Comparison of ENCODE assay signal across 1 cellular context in the genomic region with DNA sequence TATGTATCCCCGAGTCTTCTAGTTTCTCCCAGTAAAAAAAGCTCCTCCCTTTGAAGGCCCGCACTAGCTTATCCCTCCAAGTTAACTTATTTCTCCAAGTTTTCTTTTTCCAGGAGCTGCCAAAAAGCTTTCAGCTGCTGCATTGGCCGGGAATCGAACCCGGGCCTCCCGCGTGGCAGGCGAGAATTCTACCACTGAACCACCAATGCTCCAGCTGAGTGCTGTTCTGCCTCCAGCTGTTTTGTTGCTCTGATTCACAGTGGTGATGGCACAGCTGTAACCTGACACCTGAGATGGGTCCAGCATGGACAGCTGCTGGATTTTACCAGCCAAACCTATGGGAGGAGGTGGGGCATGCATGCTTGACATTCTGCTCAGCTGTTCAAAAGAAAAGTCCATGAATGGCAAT.
TF ChIP-seq lines count a peak whose summit lies in the region.

No MANE protein-coding gene starts in this region.

TF ChIP-seq in HepG2, 621 proteins besides CTCF, POLR2A, EP300 and RAD21 (continued from another document and continues in another):
- TF ChIP-seq, protein P1, sequence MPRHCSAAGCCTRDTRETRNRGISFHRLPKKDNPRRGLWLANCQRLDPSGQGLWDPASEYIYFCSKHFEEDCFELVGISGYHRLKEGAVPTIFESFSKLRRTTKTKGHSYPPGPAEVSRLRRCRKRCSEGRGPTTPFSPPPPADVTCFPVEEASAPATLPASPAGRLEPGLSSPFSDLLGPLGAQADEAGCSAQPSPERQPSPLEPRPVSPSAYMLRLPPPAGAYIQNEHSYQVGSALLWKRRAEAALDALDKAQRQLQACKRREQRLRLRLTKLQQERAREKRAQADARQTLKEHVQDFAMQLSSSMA (CRISPR knock-in tag; IDR thresholded peaks at IDR 0.05) = no peak
- TF ChIP-seq ZNF780A (CRISPR knock-in tag; IDR thresholded peaks at IDR 0.05) (no peak), ZNF337 (CRISPR knock-in tag; IDR thresholded peaks at IDR 0.05; ENCODE audit: borderline replicate concordance, low read depth) (no peak), PAX8 (CRISPR knock-in tag; IDR thresholded peaks at IDR 0.05; ENCODE audit: borderline replicate concordance) (no peak), KLF9 (CRISPR knock-in tag; IDR thresholded peaks at IDR 0.05; ENCODE audit: low read depth) (no peak), ZNF614 (CRISPR knock-in tag; IDR thresholded peaks at IDR 0.05; ENCODE audit: borderline replicate concordance) (peak; percentile 38; the same call in 1 of the 2 replicates), ZBTB42 (CRISPR knock-in tag; IDR thresholded peaks at IDR 0.05) (peak; percentile 96), MXD4 (CRISPR knock-in tag; IDR thresholded peaks at IDR 0.05) (no peak; the same call in 1 of the 2 replicates), TBP (CRISPR knock-in tag; IDR thresholded peaks at IDR 0.05) (no peak), KAT2B (IDR thresholded peaks at IDR 0.05; ENCODE audit: borderline replicate concordance, low read depth, low read length) (no peak), SOX13 (IDR thresholded peaks at IDR 0.05) (no peak), SOX13 (CRISPR knock-in tag; conservative IDR thresholded peaks at IDR 0.05 in 1 of 2, IDR thresholded peaks at IDR 0.05 in 1 of 2) (peak in 1 of 2 experiments; percentile 28; a peak in 1 of 4 replicates), U2AF2 (IDR thresholded peaks at IDR 0.05; ENCODE audit: low read depth, low read length) (no peak), JARID2 (CRISPR knock-in tag; IDR thresholded peaks at IDR 0.05; ENCODE audit: insufficient replicate concordance) (no peak), SMAD1 (CRISPR knock-in tag; IDR thresholded peaks at IDR 0.05; ENCODE audit: borderline replicate concordance, low read depth) (no peak), ZNF737 (CRISPR knock-in tag; IDR thresholded peaks at IDR 0.05; ENCODE audit: borderline replicate concordance) (no peak), PHF20 (CRISPR knock-in tag; IDR thresholded peaks at IDR 0.05) (no peak), HOXA3 (CRISPR knock-in tag; IDR thresholded peaks at IDR 0.05) (peak; percentile 58; the same call in 1 of the 2 replicates), ARNT2 (CRISPR knock-in tag; IDR thresholded peaks at IDR 0.05; ENCODE audit: low read depth) (0 out of 2 replicates have a peak, but pooled peaks have one; percentile 28), MTF2 (CRISPR knock-in tag; IDR thresholded peaks at IDR 0.05; ENCODE audit: borderline replicate concordance) (no peak), SAFB2 (CRISPR knock-in tag; IDR thresholded peaks at IDR 0.05; ENCODE audit: borderline replicate concordance, low read depth) (0 out of 2 replicates have a peak, but pooled peaks have one; percentile 25), ZNF605 (CRISPR knock-in tag; IDR thresholded peaks at IDR 0.05) (0 out of 2 replicates have a peak, but pooled peaks have one; percentile 25), ZNF7 (CRISPR knock-in tag; IDR thresholded peaks at IDR 0.05) (no peak), ZNF292 (CRISPR knock-in tag; IDR thresholded peaks at IDR 0.05; ENCODE audit: borderline replicate concordance, low read depth) (peak; percentile 29; the same call in 1 of the 2 replicates), ZBTB26 (CRISPR knock-in tag; IDR thresholded peaks at IDR 0.05; ENCODE audit: borderline replicate concordance) (no peak), ZNF891 (CRISPR knock-in tag; IDR thresholded peaks at IDR 0.05) (peak; percentile 68; the same call in 1 of the 2 replicates), NFRKB (IDR thresholded peaks at IDR 0.05) (no peak), ZSCAN12 (CRISPR knock-in tag; IDR thresholded peaks at IDR 0.05) (no peak), RNF2 (conservative IDR thresholded peaks at IDR 0.05; ENCODE audit: low read depth) (no peak), SIN3A (IDR thresholded peaks at IDR 0.05; ENCODE audit: borderline replicate concordance, low read depth, low read length) (peak; percentile 40; the same call in 1 of the 2 replicates), ZBTB43 (CRISPR knock-in tag; conservative IDR thresholded peaks at IDR 0.05) (no peak), SOX5 (CRISPR knock-in tag; IDR thresholded peaks at IDR 0.05; ENCODE audit: borderline replicate concordance) (no peak), MBD4 (IDR thresholded peaks at IDR 0.05; ENCODE audit: borderline replicate concordance, low read length) (no peak), RFX5 (IDR thresholded peaks at IDR 0.05; ENCODE audit: low read depth, low read length) (no peak), MBNL3 (CRISPR knock-in tag; conservative IDR thresholded peaks at IDR 0.05) (no peak), ZBTB7B (CRISPR knock-in tag; IDR thresholded peaks at IDR 0.05) (no peak), ZNF772 (CRISPR knock-in tag; IDR thresholded peaks at IDR 0.05) (peak; percentile 18; the same call in 1 of the 2 replicates)
- TF ChIP-seq, protein P2, sequence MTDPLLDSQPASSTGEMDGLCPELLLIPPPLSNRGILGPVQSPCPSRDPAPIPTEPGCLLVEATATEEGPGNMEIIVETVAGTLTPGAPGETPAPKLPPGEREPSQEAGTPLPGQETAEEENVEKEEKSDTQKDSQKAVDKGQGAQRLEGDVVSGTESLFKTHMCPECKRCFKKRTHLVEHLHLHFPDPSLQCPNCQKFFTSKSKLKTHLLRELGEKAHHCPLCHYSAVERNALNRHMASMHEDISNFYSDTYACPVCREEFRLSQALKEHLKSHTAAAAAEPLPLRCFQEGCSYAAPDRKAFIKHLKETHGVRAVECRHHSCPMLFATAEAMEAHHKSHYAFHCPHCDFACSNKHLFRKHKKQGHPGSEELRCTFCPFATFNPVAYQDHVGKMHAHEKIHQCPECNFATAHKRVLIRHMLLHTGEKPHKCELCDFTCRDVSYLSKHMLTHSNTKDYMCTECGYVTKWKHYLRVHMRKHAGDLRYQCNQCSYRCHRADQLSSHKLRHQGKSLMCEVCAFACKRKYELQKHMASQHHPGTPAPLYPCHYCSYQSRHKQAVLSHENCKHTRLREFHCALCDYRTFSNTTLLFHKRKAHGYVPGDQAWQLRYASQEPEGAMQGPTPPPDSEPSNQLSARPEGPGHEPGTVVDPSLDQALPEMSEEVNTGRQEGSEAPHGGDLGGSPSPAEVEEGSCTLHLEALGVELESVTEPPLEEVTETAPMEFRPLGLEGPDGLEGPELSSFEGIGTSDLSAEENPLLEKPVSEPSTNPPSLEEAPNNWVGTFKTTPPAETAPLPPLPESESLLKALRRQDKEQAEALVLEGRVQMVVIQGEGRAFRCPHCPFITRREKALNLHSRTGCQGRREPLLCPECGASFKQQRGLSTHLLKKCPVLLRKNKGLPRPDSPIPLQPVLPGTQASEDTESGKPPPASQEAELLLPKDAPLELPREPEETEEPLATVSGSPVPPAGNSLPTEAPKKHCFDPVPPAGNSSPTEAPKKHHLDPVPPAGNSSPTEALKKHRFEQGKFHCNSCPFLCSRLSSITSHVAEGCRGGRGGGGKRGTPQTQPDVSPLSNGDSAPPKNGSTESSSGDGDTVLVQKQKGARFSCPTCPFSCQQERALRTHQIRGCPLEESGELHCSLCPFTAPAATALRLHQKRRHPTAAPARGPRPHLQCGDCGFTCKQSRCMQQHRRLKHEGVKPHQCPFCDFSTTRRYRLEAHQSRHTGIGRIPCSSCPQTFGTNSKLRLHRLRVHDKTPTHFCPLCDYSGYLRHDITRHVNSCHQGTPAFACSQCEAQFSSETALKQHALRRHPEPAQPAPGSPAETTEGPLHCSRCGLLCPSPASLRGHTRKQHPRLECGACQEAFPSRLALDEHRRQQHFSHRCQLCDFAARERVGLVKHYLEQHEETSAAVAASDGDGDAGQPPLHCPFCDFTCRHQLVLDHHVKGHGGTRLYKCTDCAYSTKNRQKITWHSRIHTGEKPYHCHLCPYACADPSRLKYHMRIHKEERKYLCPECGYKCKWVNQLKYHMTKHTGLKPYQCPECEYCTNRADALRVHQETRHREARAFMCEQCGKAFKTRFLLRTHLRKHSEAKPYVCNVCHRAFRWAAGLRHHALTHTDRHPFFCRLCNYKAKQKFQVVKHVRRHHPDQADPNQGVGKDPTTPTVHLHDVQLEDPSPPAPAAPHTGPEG (CRISPR knock-in tag; IDR thresholded peaks at IDR 0.05) = no peak
- TF ChIP-seq, protein P3, sequence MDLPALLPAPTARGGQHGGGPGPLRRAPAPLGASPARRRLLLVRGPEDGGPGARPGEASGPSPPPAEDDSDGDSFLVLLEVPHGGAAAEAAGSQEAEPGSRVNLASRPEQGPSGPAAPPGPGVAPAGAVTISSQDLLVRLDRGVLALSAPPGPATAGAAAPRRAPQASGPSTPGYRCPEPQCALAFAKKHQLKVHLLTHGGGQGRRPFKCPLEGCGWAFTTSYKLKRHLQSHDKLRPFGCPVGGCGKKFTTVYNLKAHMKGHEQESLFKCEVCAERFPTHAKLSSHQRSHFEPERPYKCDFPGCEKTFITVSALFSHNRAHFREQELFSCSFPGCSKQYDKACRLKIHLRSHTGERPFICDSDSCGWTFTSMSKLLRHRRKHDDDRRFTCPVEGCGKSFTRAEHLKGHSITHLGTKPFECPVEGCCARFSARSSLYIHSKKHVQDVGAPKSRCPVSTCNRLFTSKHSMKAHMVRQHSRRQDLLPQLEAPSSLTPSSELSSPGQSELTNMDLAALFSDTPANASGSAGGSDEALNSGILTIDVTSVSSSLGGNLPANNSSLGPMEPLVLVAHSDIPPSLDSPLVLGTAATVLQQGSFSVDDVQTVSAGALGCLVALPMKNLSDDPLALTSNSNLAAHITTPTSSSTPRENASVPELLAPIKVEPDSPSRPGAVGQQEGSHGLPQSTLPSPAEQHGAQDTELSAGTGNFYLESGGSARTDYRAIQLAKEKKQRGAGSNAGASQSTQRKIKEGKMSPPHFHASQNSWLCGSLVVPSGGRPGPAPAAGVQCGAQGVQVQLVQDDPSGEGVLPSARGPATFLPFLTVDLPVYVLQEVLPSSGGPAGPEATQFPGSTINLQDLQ (CRISPR knock-in tag; IDR thresholded peaks at IDR 0.05) = no peak
- TF ChIP-seq, protein P4, sequence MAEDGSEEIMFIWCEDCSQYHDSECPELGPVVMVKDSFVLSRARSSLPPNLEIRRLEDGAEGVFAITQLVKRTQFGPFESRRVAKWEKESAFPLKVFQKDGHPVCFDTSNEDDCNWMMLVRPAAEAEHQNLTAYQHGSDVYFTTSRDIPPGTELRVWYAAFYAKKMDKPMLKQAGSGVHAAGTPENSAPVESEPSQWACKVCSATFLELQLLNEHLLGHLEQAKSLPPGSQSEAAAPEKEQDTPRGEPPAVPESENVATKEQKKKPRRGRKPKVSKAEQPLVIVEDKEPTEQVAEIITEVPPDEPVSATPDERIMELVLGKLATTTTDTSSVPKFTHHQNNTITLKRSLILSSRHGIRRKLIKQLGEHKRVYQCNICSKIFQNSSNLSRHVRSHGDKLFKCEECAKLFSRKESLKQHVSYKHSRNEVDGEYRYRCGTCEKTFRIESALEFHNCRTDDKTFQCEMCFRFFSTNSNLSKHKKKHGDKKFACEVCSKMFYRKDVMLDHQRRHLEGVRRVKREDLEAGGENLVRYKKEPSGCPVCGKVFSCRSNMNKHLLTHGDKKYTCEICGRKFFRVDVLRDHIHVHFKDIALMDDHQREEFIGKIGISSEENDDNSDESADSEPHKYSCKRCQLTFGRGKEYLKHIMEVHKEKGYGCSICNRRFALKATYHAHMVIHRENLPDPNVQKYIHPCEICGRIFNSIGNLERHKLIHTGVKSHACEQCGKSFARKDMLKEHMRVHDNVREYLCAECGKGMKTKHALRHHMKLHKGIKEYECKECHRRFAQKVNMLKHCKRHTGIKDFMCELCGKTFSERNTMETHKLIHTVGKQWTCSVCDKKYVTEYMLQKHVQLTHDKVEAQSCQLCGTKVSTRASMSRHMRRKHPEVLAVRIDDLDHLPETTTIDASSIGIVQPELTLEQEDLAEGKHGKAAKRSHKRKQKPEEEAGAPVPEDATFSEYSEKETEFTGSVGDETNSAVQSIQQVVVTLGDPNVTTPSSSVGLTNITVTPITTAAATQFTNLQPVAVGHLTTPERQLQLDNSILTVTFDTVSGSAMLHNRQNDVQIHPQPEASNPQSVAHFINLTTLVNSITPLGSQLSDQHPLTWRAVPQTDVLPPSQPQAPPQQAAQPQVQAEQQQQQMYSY (CRISPR knock-in tag; IDR thresholded peaks at IDR 0.05) = no peak
- TF ChIP-seq, protein P5, sequence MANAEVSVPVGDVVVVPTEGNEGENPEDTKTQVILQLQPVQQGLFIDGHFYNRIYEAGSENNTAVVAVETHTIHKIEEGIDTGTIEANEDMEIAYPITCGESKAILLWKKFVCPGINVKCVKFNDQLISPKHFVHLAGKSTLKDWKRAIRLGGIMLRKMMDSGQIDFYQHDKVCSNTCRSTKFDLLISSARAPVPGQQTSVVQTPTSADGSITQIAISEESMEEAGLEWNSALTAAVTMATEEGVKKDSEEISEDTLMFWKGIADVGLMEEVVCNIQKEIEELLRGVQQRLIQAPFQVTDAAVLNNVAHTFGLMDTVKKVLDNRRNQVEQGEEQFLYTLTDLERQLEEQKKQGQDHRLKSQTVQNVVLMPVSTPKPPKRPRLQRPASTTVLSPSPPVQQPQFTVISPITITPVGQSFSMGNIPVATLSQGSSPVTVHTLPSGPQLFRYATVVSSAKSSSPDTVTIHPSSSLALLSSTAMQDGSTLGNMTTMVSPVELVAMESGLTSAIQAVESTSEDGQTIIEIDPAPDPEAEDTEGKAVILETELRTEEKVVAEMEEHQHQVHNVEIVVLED (CRISPR knock-in tag; IDR thresholded peaks at IDR 0.05; ENCODE audit: borderline replicate concordance) = 0 out of 2 replicates have a peak, but pooled peaks have one; percentile 18
- TF ChIP-seq, protein P6, sequence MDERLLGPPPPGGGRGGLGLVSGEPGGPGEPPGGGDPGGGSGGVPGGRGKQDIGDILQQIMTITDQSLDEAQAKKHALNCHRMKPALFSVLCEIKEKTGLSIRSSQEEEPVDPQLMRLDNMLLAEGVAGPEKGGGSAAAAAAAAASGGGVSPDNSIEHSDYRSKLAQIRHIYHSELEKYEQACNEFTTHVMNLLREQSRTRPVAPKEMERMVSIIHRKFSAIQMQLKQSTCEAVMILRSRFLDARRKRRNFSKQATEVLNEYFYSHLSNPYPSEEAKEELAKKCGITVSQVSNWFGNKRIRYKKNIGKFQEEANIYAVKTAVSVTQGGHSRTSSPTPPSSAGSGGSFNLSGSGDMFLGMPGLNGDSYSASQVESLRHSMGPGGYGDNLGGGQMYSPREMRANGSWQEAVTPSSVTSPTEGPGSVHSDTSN (CRISPR knock-in tag; IDR thresholded peaks at IDR 0.05) = no peak
